Comparison of ENCODE assay signal across 8 cellular contexts in the genomic region with DNA sequence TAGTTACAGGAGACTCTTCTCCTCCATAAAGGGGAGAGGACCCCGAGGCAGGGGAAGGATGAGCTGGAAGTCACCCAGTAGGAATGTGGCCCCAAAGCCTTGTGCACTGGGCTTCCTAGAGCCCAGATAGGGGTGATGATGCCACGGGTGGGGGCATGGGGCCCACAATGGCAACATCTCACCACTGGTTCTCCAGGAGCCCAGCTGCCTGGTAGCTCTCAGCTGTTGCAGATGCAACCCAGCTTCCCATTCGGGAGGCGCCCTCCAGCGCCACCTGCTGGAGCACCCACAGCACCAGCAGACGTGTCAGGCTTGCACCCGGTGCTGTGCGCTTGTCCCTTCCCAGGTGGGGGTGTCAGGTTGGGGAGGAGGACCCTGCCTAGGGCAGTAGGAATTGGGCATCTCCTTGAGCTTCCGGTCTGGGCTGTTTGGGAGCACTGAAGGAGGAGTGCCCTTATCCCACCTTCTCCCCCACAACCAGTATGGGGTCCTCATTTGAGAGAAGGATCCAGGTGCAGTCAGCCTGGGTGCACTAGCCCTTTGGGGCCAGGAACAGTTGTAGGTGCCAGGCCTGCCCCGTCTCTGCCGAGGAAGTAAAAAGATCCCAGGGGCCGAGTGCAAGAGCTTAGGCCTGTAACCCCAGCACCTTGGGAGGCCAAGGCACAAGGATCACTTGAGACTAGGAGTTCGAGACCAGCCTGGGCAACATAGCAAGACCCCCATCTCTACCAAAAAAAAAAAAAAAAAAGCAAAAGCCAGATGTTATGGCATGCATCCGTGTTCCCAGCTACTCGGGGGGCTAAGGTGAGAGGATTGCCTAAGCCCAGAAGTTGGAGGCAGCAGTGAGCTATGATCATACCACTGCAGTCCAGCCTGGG.
DNase-seq lines count a peak whose midpoint lies in the region; ATAC-seq and TF ChIP-seq lines count a peak whose summit lies in the region.

No MANE protein-coding gene starts in this region.

- peak; percentile 93 for ATAC-seq in activated CD4-positive, CD25-positive, alpha-beta regulatory T cell treated with anti-CD3 and anti-CD28 coated beads, Interleukin-2, amount 50 U/mL, for 24 hours
- no peak for ATAC-seq in HG02763 (IDR thresholded peaks at IDR 0.05; ENCODE audit: unreplicated experiment)

- DNase-seq in NCI-H2227 (lab: John Stamatoyannopoulos, UW; ENCODE audit: unreplicated experiment) (peak; percentile 24), NCI-H2227 treated with DMSO at 0.1 percent for 48 hours (lab: John Stamatoyannopoulos, UW) (no peak), NCI-H1105 treated with DMSO at 0.1 percent for 48 hours (lab: John Stamatoyannopoulos, UW) (peak; percentile 18), cardiac fibroblast (ENCODE audit: low read depth in 2 of 2) (peak; percentile 71 to 73), kidney glomerular epithelial cell (lab: John Stamatoyannopoulos, UW) (peak; percentile 11)
- peak; percentile 87 to 89 for DNase-seq in stimulated activated CD4-positive, alpha-beta T cell treated with anti-CD3 and anti-CD28 coated beads, Interleukin-2, amount 100 ng/mL, for 48 hours

- no peak overlapping the region for H3K4me3 ChIP-seq in cardiac fibroblast (replicated peaks in 1 of 2; ENCODE audit: low read depth in 2 of 2, low read length in 2 of 2)

- peak; percentile 90 for TF ChIP-seq CTCF in cardiac fibroblast (IDR thresholded peaks at IDR 0.05; ENCODE audit: low read depth, low read length)
